In the genomic region with DNA sequence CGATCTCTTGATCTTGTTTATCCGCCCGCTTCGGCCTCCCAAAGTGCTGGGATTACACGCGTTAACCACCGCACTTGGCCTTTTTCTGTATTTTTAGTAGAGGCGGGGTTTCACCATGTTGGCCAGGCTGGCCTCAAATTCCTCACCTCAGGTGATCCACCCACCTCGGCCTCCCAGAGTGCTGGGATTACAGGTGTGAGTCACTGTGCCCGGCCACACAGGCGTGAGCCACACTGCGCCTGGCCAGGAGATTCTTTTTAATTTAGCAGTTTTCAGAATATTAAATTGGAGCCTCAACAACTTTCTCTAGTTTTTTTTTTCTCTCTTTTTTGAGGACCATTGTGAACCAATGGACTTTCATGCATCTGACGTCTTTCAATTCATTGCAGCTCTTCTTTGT, we compare ENCODE assay signal across 7 cellular contexts. TPM values are rescaled to one million over a fixed set of nuclear protein-coding genes. Genes with fewer than 3 reads are reported as not detected.
"Had no signal": no experiment of that assay in that cellular context is flagged by ENCODE, and none has a peak within 500 bp of the region (broad histone marks: within the 10 kb centered on the region; RNA-seq: fewer than 3 reads in every experiment).

No MANE protein-coding gene starts in this region.

RNA-seq across cellular contexts. Expression of a gene that starts 14.5 kb away (rescaled TPM):
- total RNA-seq: activated CD4-positive, alpha-beta memory T cell treated with anti-CD3 and anti-CD28 coated beads for 36 hours; activated CD4-positive, alpha-beta T cell treated with anti-CD3 and anti-CD28 coated beads, Interleukin-2, amount 10 ng/mL, durations not matched to agents 7 days and 5 days; activated naive CD4-positive, alpha-beta T cell treated with anti-CD3 and anti-CD28 coated beads, Interleukin-2, amount 50 U/mL, for 72 hours; activated T-cell treated with anti-CD3 and anti-CD28 coated beads, Interleukin-2, amount 50 U/mL, for 4 hours; ascending aorta; body of pancreas; T-helper 17 cell had no signal

RNA-seq across cellular contexts. Expression of a gene that starts 31.9 kb away (rescaled TPM):
- total RNA-seq: activated CD4-positive, alpha-beta memory T cell treated with anti-CD3 and anti-CD28 coated beads for 36 hours; activated CD4-positive, alpha-beta T cell treated with anti-CD3 and anti-CD28 coated beads, Interleukin-2, amount 10 ng/mL, durations not matched to agents 7 days and 5 days; activated naive CD4-positive, alpha-beta T cell treated with anti-CD3 and anti-CD28 coated beads, Interleukin-2, amount 50 U/mL, for 72 hours; activated T-cell treated with anti-CD3 and anti-CD28 coated beads, Interleukin-2, amount 50 U/mL, for 4 hours; ascending aorta; body of pancreas; T-helper 17 cell had no signal
